ENCODE assay signal across 10 cellular contexts in genomic region chr18:59141294-59142068, GRCh38. TPM values are rescaled to one million over a fixed set of nuclear protein-coding genes. Genes with fewer than 3 reads are reported as not detected.
DNase-seq lines count a peak whose midpoint lies in the region; ATAC-seq and TF ChIP-seq lines count a peak whose summit lies in the region.
"Had no signal": no experiment of that assay in that cellular context is flagged by ENCODE, and none has a peak within 500 bp of the region (broad histone marks: within the 10 kb centered on the region; RNA-seq: fewer than 3 reads in every experiment).

No MANE protein-coding gene starts in this region.

- no peaks in the 10 kb centered on the region for H3K4me1 Mint-ChIP-seq in Caco-2 (ENCODE audit: low read depth, unreplicated experiment)
- H3K4me1 Mint-ChIP-seq in T-helper 2 cell treated with Interferon-gamma antibody and Interleukin-4, amounts not matched to agents 5 μg/mL and 100 μg/mL, for 36 hours (ENCODE audit: low read depth), result peaks cover 48% of the 10 kb centered on the region

- intact Hi-C loops in Caco-2 (cut with micrococcal nuclease; ENCODE audit: unreplicated experiment), result no loop called here

- H3K27ac ChIP-seq in gastroesophageal sphincter, result no peak overlapping the region
- H3K27ac ChIP-seq: cardiac muscle cell had no signal

- H3K27me3 Mint-ChIP-seq in Caco-2 (ENCODE audit: insufficient read depth, unreplicated experiment), result no peaks in the 10 kb centered on the region
- H3K27me3 Mint-ChIP-seq in T-helper 2 cell treated with Interferon-gamma antibody and Interleukin-4, amounts not matched to agents 5 μg/mL and 100 μg/mL, for 36 hours (ENCODE audit: low read depth), result no peaks in the 10 kb centered on the region

- H3K27me3 ChIP-seq in Caco-2 (replicated peaks; ENCODE audit: control insufficient read depth, insufficient read depth, low read length) (no peaks in the 10 kb centered on the region), gastroesophageal sphincter (peaks cover under 1% of the 10 kb centered on the region)

- POLR2A ChIA-PET in Caco-2 (lab: Charles Lee), result no interaction called here

- H3K36me3 ChIP-seq in Caco-2 (ENCODE audit: control insufficient read depth, insufficient read depth, low read length) (no peaks in the 10 kb centered on the region), gastroesophageal sphincter (no peaks in the 10 kb centered on the region)
- H3K36me3 ChIP-seq: cardiac muscle cell had no signal

- no peaks in the 10 kb centered on the region for H3K36me3 Mint-ChIP-seq in Caco-2 (ENCODE audit: insufficient read depth, unreplicated experiment)
- H3K36me3 Mint-ChIP-seq in T-helper 2 cell treated with Interferon-gamma antibody and Interleukin-4, amounts not matched to agents 5 μg/mL and 100 μg/mL, for 36 hours (ENCODE audit: low read depth), result peaks cover 10% of the 10 kb centered on the region

- peak overlapping the region; percentile 76 for H3K4me3 Mint-ChIP-seq in Caco-2 (ENCODE audit: unreplicated experiment)
- H3K4me3 Mint-ChIP-seq in T-helper 2 cell treated with Interferon-gamma antibody and Interleukin-4, amounts not matched to agents 5 μg/mL and 100 μg/mL, for 36 hours, result peak overlapping the region; percentile 95

- no TSS peak for BruUV-seq in Caco-2 (replicated peaks; lab: Mats Ljungman, UMichigan)

- CTCF ChIA-PET in Caco-2 (lab: Charles Lee), result no interaction called here

- TF ChIP-seq EP300 in gastroesophageal sphincter (IDR thresholded peaks at IDR 0.05), result no peak

- H3K9me3 Mint-ChIP-seq in Caco-2 (ENCODE audit: unreplicated experiment), result no peaks in the 10 kb centered on the region
- no peaks in the 10 kb centered on the region for H3K9me3 Mint-ChIP-seq in T-helper 2 cell treated with Interferon-gamma antibody and Interleukin-4, amounts not matched to agents 5 μg/mL and 100 μg/mL, for 36 hours

- H3K27ac Mint-ChIP-seq in Caco-2 (ENCODE audit: unreplicated experiment), result no peak overlapping the region
- H3K27ac Mint-ChIP-seq in T-helper 2 cell treated with Interferon-gamma antibody and Interleukin-4, amounts not matched to agents 5 μg/mL and 100 μg/mL, for 36 hours, result peak overlapping the region; percentile 98

- no peak for ATAC-seq in HG02623 (IDR thresholded peaks at IDR 0.05; ENCODE audit: unreplicated experiment)
- ATAC-seq in GM21717 (IDR thresholded peaks at IDR 0.05; ENCODE audit: unreplicated experiment), result no peak
- no peak for ATAC-seq in gastroesophageal sphincter
- no peak for ATAC-seq in HG02970 (IDR thresholded peaks at IDR 0.05; ENCODE audit: low FRiP score, unreplicated experiment)
- ATAC-seq: left cardiac atrium had no signal

- H3K4me3 ChIP-seq in Caco-2 (ENCODE audit: low read depth, low read length), result no peak overlapping the region
- H3K4me3 ChIP-seq in gastroesophageal sphincter, result no peak overlapping the region

- no peak for TF ChIP-seq POLR2A in gastroesophageal sphincter (IDR thresholded peaks at IDR 0.05)

- TF ChIP-seq CTCF in Caco-2 (IDR thresholded peaks at IDR 0.05; ENCODE audit: insufficient read depth in 1 of 2, low read depth in 1 of 2, low read length in 1 of 2, severe bottlenecking in 1 of 2, unreplicated experiment in 1 of 2) (no peak), gastroesophageal sphincter (IDR thresholded peaks at IDR 0.05) (no peak)

- H3K4me1 ChIP-seq in Caco-2 (no peaks in the 10 kb centered on the region), gastroesophageal sphincter (peaks cover 0 to 22% (median 5%) of the 10 kb centered on the region in 3 donors)

- H3K9me3 ChIP-seq in Caco-2, result no peaks in the 10 kb centered on the region
- H3K9me3 ChIP-seq in gastroesophageal sphincter, result no peaks in the 10 kb centered on the region

- WGBS in gastroesophageal sphincter (ENCODE audit: low coverage in 1 of 2), 2 donors, result 91 to 100% methylated on average over 1 of the region's 1 CpG

- DNase-seq in Caco-2 (no peak), NAMALWA (ENCODE audit: low spot score) (peak; percentile 68), medulla oblongata (ENCODE audit: extremely low spot score) (peak; percentile 85)
- DNase-seq in T-helper 2 cell treated with Interferon-gamma antibody and Interleukin-4, amounts not matched to agents 5 μg/mL and 100 μg/mL, for 36 hours (ENCODE audit: low spot score), result no peak
- DNase-seq: left cardiac atrium had no signal

RNA-seq across cellular contexts. Expression of gene SEC11C, which starts 1.8 kb away (rescaled TPM):
- 32.3 and 36.1 TPM in 2 replicates for total RNA-seq in Caco-2 (2022)
- 10 to 100 TPM; 14.7 to 25.2 (median 21.6) TPM for total RNA-seq in gastroesophageal sphincter

Comparison
In these comparisons a context has a peak if more than half of its experiments do, and no peak if none do; other contexts are left out.
1. DNase-seq: peak in NAMALWA (single experiment) and medulla oblongata (single experiment); none in Caco-2 (0 of 2) and T-helper 2 cell treated with Interferon-gamma antibody and Interleukin-4, amounts not matched to agents 5 μg/mL and 100 μg/mL, for 36 hours (single experiment).